ENCODE assay signal across 2 cellular contexts in genomic region chr17:82823004-82823403, GRCh38.
A peak's percentile ranks its signal among the peaks of the same experiment; 100 is the strongest.
TF ChIP-seq lines count a peak whose summit lies in the region.

No MANE protein-coding gene starts in this region.

TF ChIP-seq in HCT116, 20 proteins besides CTCF, POLR2A, EP300 and RAD21:
- TF ChIP-seq SRF (IDR thresholded peaks at IDR 0.05; ENCODE audit: low read depth) (no peak), JUND (IDR thresholded peaks at IDR 0.05) (no peak), POLR2AphosphoS5 (IDR thresholded peaks at IDR 0.05; ENCODE audit: low read depth, low read length) (no peak), ZBTB33 (IDR thresholded peaks at IDR 0.05; ENCODE audit: extremely low read depth, insufficient replicate concordance, low read length) (no peak), REST (IDR thresholded peaks at IDR 0.05; ENCODE audit: low read depth) (no peak), EZH2phosphoT487 (IDR thresholded peaks at IDR 0.05; ENCODE audit: borderline replicate concordance) (no peak), CEBPB (IDR thresholded peaks at IDR 0.05; ENCODE audit: low read depth) (no peak), EGR1 (IDR thresholded peaks at IDR 0.05; ENCODE audit: low read depth) (no peak), FOSL1 (IDR thresholded peaks at IDR 0.05; ENCODE audit: low read depth) (no peak), YY1 (IDR thresholded peaks at IDR 0.05; ENCODE audit: extremely low read depth, insufficient replicate concordance, low read depth, low read length) (no peak), ZFX (IDR thresholded peaks at IDR 0.05) (no peak)

TF ChIP-seq in K562, 482 proteins besides CTCF, POLR2A, EP300 and RAD21:
- TF ChIP-seq ZNF24 (IDR thresholded peaks at IDR 0.05) (no peak), YY1 (IDR thresholded peaks at IDR 0.05; ENCODE audit: borderline replicate concordance in 1 of 3, control insufficient read depth in 1 of 3, extremely low read depth in 1 of 3, insufficient read depth in 3 of 3, insufficient read length in 1 of 3, insufficient replicate concordance in 2 of 3, low read depth in 1 of 3, low read length in 2 of 3) (no peak), CTCFL (IDR thresholded peaks at IDR 0.05; ENCODE audit: borderline replicate concordance, insufficient read depth, low read depth, low read length, poor library complexity, severe bottlenecking) (peak; percentile 71), TFAP4 (CRISPR knock-in tag; IDR thresholded peaks at IDR 0.05; ENCODE audit: borderline replicate concordance) (peak; percentile 48; the same call in 1 of the 2 replicates)
